20 cellular contexts compared by ENCODE assay signal in the genomic region with DNA sequence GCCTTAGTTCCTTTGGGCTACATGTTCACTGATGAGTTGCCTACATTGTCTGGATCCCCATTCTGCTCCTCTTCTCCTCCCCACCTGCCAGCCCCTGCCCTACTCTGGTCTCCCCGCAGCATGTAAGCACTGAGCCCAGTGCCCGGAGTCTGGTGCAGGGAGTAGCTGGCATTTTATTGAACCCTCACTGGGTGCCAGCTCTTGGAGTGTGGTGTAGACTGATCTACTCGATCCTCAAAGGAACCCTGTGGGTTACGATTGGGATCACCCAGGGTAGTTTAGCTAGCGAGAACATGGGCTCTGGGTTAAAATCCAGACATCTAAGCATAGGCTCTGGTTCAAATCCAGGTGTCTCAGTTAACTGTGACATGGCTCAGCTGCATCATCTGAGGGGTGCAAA. TPM values are rescaled to one million over a fixed set of nuclear protein-coding genes. Genes with fewer than 3 reads are reported as not detected.
"Had no signal": no experiment of that assay in that cellular context is flagged by ENCODE, and none has a peak within 500 bp of the region (broad histone marks: within the 10 kb centered on the region; RNA-seq: fewer than 3 reads in every experiment).

No MANE protein-coding gene starts in this region.

- H3K9me3 ChIP-seq: SJCRH30 had no signal

- DNase-seq: Karpas-422, KG1, MM.1S, NCI-H1092 treated with DMSO at 0.1 percent for 48 hours, NCI-H1436, NCI-H187, NCI-H2029, NCI-H2081 treated with DMSO at 0.1 percent for 48 hours, NCI-H2171, NCI-H226, NCI-H446, NCI-H510A, NCI-H524 treated with DMSO at 0.1 percent for 48 hours, NCI-H69, NCI-H774, SHP77 treated with DMSO at 0.1 percent for 48 hours, SJCRH30 had no signal

- H3K27me3 ChIP-seq: SJCRH30 had no signal

- H3K4me3 ChIP-seq: SJCRH30 had no signal

- H3K36me3 ChIP-seq: SJCRH30 had no signal

- ATAC-seq: Right ventricle myocardium inferior, SK-N-SH treated with all-trans-retinoic acid at 6 μM for 48 hours had no signal

- H3K27ac ChIP-seq: HL-60, SJCRH30 had no signal

RNA-seq across cellular contexts. Expression of a gene that starts 8.3 kb away (rescaled TPM):
- total RNA-seq: Right ventricle myocardium inferior, SJCRH30 had no signal

RNA-seq across cellular contexts. Expression of a gene that starts 35.0 kb away (rescaled TPM):
- total RNA-seq: Right ventricle myocardium inferior, SJCRH30 had no signal

RNA-seq across cellular contexts. Expression of a gene that starts 38.4 kb away (rescaled TPM):
- total RNA-seq: Right ventricle myocardium inferior, SJCRH30 had no signal

RNA-seq across cellular contexts. Expression of a gene that starts 56.9 kb away (rescaled TPM):
- total RNA-seq: SJCRH30 had no signal
